In the genomic region with DNA sequence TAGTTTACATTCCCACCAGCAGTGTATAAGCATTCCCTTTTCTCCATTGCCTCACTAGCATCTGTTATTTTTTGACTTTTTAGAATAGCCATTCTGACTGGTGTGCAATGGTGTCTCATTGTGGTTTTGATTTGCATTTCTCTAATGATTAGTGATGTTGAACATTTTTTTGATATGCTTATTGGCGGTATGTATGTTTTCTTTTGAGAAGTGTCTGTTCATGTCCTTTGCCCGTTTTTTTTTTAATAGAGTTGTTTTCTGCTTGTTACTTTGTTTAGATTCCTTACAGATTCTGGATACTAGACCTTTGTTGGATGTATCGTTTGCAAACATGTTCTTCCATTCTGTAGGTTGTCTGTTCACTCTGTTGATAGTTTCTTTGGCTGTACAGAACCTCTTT, we compare ENCODE assay signal across 17 cellular contexts. TPM values are rescaled to one million over a fixed set of nuclear protein-coding genes. Genes with fewer than 3 reads are reported as not detected.
DNase-seq lines count a peak whose midpoint lies in the region; ATAC-seq, FAIRE-seq and TF ChIP-seq lines count a peak whose summit lies in the region.
"Had no signal": no experiment of that assay in that cellular context is flagged by ENCODE, and none has a peak within 500 bp of the region (broad histone marks: within the 10 kb centered on the region; RNA-seq: fewer than 3 reads in every experiment).

No MANE protein-coding gene starts in this region.

- no peaks in the 10 kb centered on the region for H3K27me3 ChIP-seq in CD8-positive, alpha-beta memory T cell (ENCODE audit: insufficient read depth, low read length, poor library complexity, severe bottlenecking)
- H3K27me3 ChIP-seq: BLaER1 treated with 17β-estradiol and CSF1 and Interleukin-3, amounts not matched to agents 10 nM and 100 nM had no signal

- no peak for ATAC-seq in central memory CD8-positive, alpha-beta T cell (replicated peaks; ENCODE audit: extremely low read depth, poor library complexity, severe bottlenecking)
- ATAC-seq: A549 had no signal

- no peak overlapping the region for H3K27ac ChIP-seq in CD8-positive, alpha-beta memory T cell (ENCODE audit: low read depth, low read length)
- H3K27ac ChIP-seq: 22Rv1; A549; BLaER1 treated with 17β-estradiol and CSF1 and Interleukin-3, amounts not matched to agents 10 nM and 100 nM had no signal

- no peaks in the 10 kb centered on the region for H3K9me3 Mint-ChIP-seq in activated naive CD4-positive, alpha-beta T cell treated with anti-CD3 and anti-CD28 coated beads, Interleukin-2, amount 50 U/mL, for 24 hours
- no peaks in the 10 kb centered on the region for H3K9me3 Mint-ChIP-seq in CD8-positive, alpha-beta memory T cell
- no peaks in the 10 kb centered on the region for H3K9me3 Mint-ChIP-seq in central memory CD8-positive, alpha-beta T cell

- no peak for FAIRE-seq in D721Med (lab: Jason Lieb, UNC)
- FAIRE-seq: A549, H1 had no signal

- peaks cover 37% of the 10 kb centered on the region for H3K4me1 ChIP-seq in CD8-positive, alpha-beta memory T cell (ENCODE audit: insufficient read depth, low read length)
- H3K4me1 ChIP-seq: Caco-2, HAP-1 had no signal

- no peak overlapping the region for H3K27ac Mint-ChIP-seq in activated naive CD4-positive, alpha-beta T cell treated with anti-CD3 and anti-CD28 coated beads, Interleukin-2, amount 50 U/mL, for 24 hours
- peak overlapping the region in 1 of 8 donors; percentile 24 for H3K27ac Mint-ChIP-seq in CD8-positive, alpha-beta memory T cell
- peak overlapping the region; percentile 42 for H3K27ac Mint-ChIP-seq in central memory CD8-positive, alpha-beta T cell (ENCODE audit: low read depth)

- CTCF ChIA-PET in CD8-positive, alpha-beta memory T cell (lab: Charles Lee) = no interaction called here
- CTCF ChIA-PET in GM10248 (lab: Yijun Ruan, JAX) = no interaction called here

- DNase-seq in activated naive CD4-positive, alpha-beta T cell treated with Interleukin-2 at 50 U/mL for 16 hours = no peak
- DNase-seq in CD8-positive, alpha-beta memory T cell = no peak
- no peak for DNase-seq in central memory CD8-positive, alpha-beta T cell (ENCODE audit: low spot score in 2 of 2)
- no peak for DNase-seq in GM10248 (ENCODE audit: extremely low spot score)
- DNase-seq in D721Med (ENCODE audit: insufficient read length, low spot score) = no peak
- DNase-seq in SIG-M5 treated with dmso at 0.1 percent for 504 hours (lab: John Stamatoyannopoulos, UW; ENCODE audit: unreplicated experiment) = no peak
- DNase-seq: AML-193, Caco-2, DMS153, DMS79, GDM1 had no signal

- peaks cover 16% of the 10 kb centered on the region for H3K36me3 Mint-ChIP-seq in activated naive CD4-positive, alpha-beta T cell treated with anti-CD3 and anti-CD28 coated beads, Interleukin-2, amount 50 U/mL, for 24 hours
- peaks cover 2 to 13% (median 3%) of the 10 kb centered on the region in 3 donors for H3K36me3 Mint-ChIP-seq in CD8-positive, alpha-beta memory T cell
- peaks cover 6% of the 10 kb centered on the region for H3K36me3 Mint-ChIP-seq in central memory CD8-positive, alpha-beta T cell (ENCODE audit: insufficient read depth)

- no peaks in the 10 kb centered on the region for H3K27me3 Mint-ChIP-seq in activated naive CD4-positive, alpha-beta T cell treated with anti-CD3 and anti-CD28 coated beads, Interleukin-2, amount 50 U/mL, for 24 hours
- H3K27me3 Mint-ChIP-seq in CD8-positive, alpha-beta memory T cell = no peaks in the 10 kb centered on the region
- no peaks in the 10 kb centered on the region for H3K27me3 Mint-ChIP-seq in central memory CD8-positive, alpha-beta T cell

- POLR2A ChIA-PET in CD8-positive, alpha-beta memory T cell (lab: Charles Lee) = no interaction called here
- POLR2A ChIA-PET in GM10248 (lab: Yijun Ruan, JAX) = no interaction called here

- H3K9me3 ChIP-seq in CD8-positive, alpha-beta memory T cell (ENCODE audit: low read length) = no peaks in the 10 kb centered on the region
- H3K9me3 ChIP-seq: Caco-2 had no signal

- H3K36me3 ChIP-seq in CD8-positive, alpha-beta memory T cell (ENCODE audit: insufficient read depth, low read length) = no peaks in the 10 kb centered on the region
- H3K36me3 ChIP-seq: HAP-1 had no signal

- no peak overlapping the region for H3K4me3 ChIP-seq in CD8-positive, alpha-beta memory T cell (ENCODE audit: low read length)
- H3K4me3 ChIP-seq: A549; BLaER1 treated with 17β-estradiol and CSF1 and Interleukin-3, amounts not matched to agents 10 nM and 100 nM; HAP-1 had no signal

- H3K4me3 Mint-ChIP-seq in activated naive CD4-positive, alpha-beta T cell treated with anti-CD3 and anti-CD28 coated beads, Interleukin-2, amount 50 U/mL, for 24 hours = peak overlapping the region; percentile 33
- H3K4me3 Mint-ChIP-seq in CD8-positive, alpha-beta memory T cell = peak overlapping the region in 4 of 7 donors; percentile 10 to 29 (median 26)
- no peak overlapping the region for H3K4me3 Mint-ChIP-seq in central memory CD8-positive, alpha-beta T cell

- no peak for TF ChIP-seq CTCF in GM10248 (IDR thresholded peaks at IDR 0.05; ENCODE audit: control extremely low read depth, extremely low read depth, low read depth, missing control alignments)
- no peak for TF ChIP-seq CTCF in D721Med (IDR thresholded peaks at IDR 0.05; ENCODE audit: insufficient read depth, missing control alignments)

- H3K4me1 Mint-ChIP-seq in activated naive CD4-positive, alpha-beta T cell treated with anti-CD3 and anti-CD28 coated beads, Interleukin-2, amount 50 U/mL, for 24 hours = peaks cover 81% of the 10 kb centered on the region
- H3K4me1 Mint-ChIP-seq in CD8-positive, alpha-beta memory T cell = peaks cover 66 to 89% (median 87%) of the 10 kb centered on the region in 3 donors
- H3K4me1 Mint-ChIP-seq in central memory CD8-positive, alpha-beta T cell = peaks cover 80% of the 10 kb centered on the region

RNA-seq across cellular contexts. Expression of a gene that starts 25.3 kb away (rescaled TPM):
- 10 to 100 TPM; 47.3 to 55.0 TPM for total RNA-seq in CD8-positive, alpha-beta memory T cell
- polyA plus RNA-seq in CD8-positive, alpha-beta memory T cell = 36.4 TPM
